17 cellular contexts compared by ENCODE assay signal in genomic region chr22:50084085-50084484, GRCh38. TPM values are rescaled to one million over a fixed set of nuclear protein-coding genes. Genes with fewer than 3 reads are reported as not detected.
DNase-seq lines count a peak whose midpoint lies in the region; ATAC-seq and TF ChIP-seq lines count a peak whose summit lies in the region.
"Had no signal": no experiment of that assay in that cellular context is flagged by ENCODE, and none has a peak within 500 bp of the region (broad histone marks: within the 10 kb centered on the region; RNA-seq: fewer than 3 reads in every experiment).

No MANE protein-coding gene starts in this region.

- intact Hi-C loops in natural killer cell (cut with micrococcal nuclease), result no loop called here
- intact Hi-C loops in posterior vena cava (cut with DNase I), result no loop called here

- peak overlapping the region; percentile 10 for H3K4me3 Mint-ChIP-seq in natural killer cell treated with Interleukin-12 subunit alpha and Interleukin-12 subunit beta and Interleukin-15 and Interleukin-18, amount 100 ng/mL, for 72 hours
- H3K4me3 Mint-ChIP-seq in natural killer cell, result no peak overlapping the region
- H3K4me3 Mint-ChIP-seq in endothelial cell (ENCODE audit: unreplicated experiment), result no peak overlapping the region

- H3K36me3 ChIP-seq in SK-N-MC (ENCODE audit: insufficient read depth, low read length), result no peaks in the 10 kb centered on the region
- no peaks in the 10 kb centered on the region for H3K36me3 ChIP-seq in tibial nerve

- peaks cover 0 to 9% (median 0%) of the 10 kb centered on the region in 4 donors for H3K4me1 ChIP-seq in tibial nerve
- H3K4me1 ChIP-seq: A549 had no signal

- DNase-seq in natural killer cell treated with Interleukin-12 subunit alpha and Interleukin-12 subunit beta and Interleukin-15 and Interleukin-18, amount 100 ng/mL, for 72 hours (ENCODE audit: low spot score), result peak; percentile 40
- DNase-seq in natural killer cell, result no peak
- no peak for DNase-seq in SK-N-MC (ENCODE audit: low read depth, low spot score)
- peak; percentile 10 for DNase-seq in iPS-NIHi7 (ENCODE audit: extremely low spot score)
- DNase-seq in posterior vena cava (ENCODE audit: low spot score), result no peak
- DNase-seq in tibial nerve (ENCODE audit: low spot score in 2 of 2), result no peak
- no peak for DNase-seq in endothelial cell (ENCODE audit: low spot score)
- DNase-seq in CD1c-positive myeloid dendritic cell (ENCODE audit: extremely low spot score), result no peak
- DNase-seq: GM23248, NCI-H1092 treated with DMSO at 0.1 percent for 48 hours, NCI-H187, NCI-H446, NCI-H748 treated with DMSO at 0.1 percent for 48 hours, SHP77 treated with DMSO at 0.1 percent for 48 hours had no signal

- TF ChIP-seq CTCF in natural killer cell (IDR thresholded peaks at IDR 0.05) (no peak), tibial nerve (IDR thresholded peaks at IDR 0.05) (no peak), endothelial cell (IDR thresholded peaks at IDR 0.05; ENCODE audit: unreplicated experiment) (no peak)

- H3K9me3 ChIP-seq in SK-N-MC (ENCODE audit: low read depth, low read length), result no peaks in the 10 kb centered on the region
- H3K9me3 ChIP-seq in tibial nerve, result no peaks in the 10 kb centered on the region
- H3K9me3 ChIP-seq: A549 had no signal

- no peak for TF ChIP-seq POLR2A in tibial nerve (IDR thresholded peaks at IDR 0.05)

- H3K4me3 ChIP-seq in SK-N-MC (no peak overlapping the region), tibial nerve (no peak overlapping the region)
- H3K4me3 ChIP-seq: A549, GM23248 had no signal

- no peaks in the 10 kb centered on the region for H3K27me3 Mint-ChIP-seq in natural killer cell treated with Interleukin-12 subunit alpha and Interleukin-12 subunit beta and Interleukin-15 and Interleukin-18, amount 100 ng/mL, for 72 hours
- H3K27me3 Mint-ChIP-seq in natural killer cell (ENCODE audit: low read depth in 2 of 2), result no peaks in the 10 kb centered on the region
- peaks cover 5% of the 10 kb centered on the region for H3K27me3 Mint-ChIP-seq in endothelial cell (ENCODE audit: unreplicated experiment)

- peaks cover 0 to 34% of the 10 kb centered on the region in 2 donors for H3K4me1 Mint-ChIP-seq in natural killer cell treated with Interleukin-12 subunit alpha and Interleukin-12 subunit beta and Interleukin-15 and Interleukin-18, amount 100 ng/mL, for 72 hours (ENCODE audit: low read depth in 2 of 2)
- peaks cover 18 to 35% of the 10 kb centered on the region in 2 donors for H3K4me1 Mint-ChIP-seq in natural killer cell
- peaks cover 5% of the 10 kb centered on the region for H3K4me1 Mint-ChIP-seq in endothelial cell (ENCODE audit: unreplicated experiment)

- peaks cover 8% of the 10 kb centered on the region for H3K9me3 Mint-ChIP-seq in natural killer cell treated with Interleukin-12 subunit alpha and Interleukin-12 subunit beta and Interleukin-15 and Interleukin-18, amount 100 ng/mL, for 72 hours
- H3K9me3 Mint-ChIP-seq in natural killer cell (peaks cover 0 to 3% of the 10 kb centered on the region in 2 donors), endothelial cell (ENCODE audit: unreplicated experiment) (peaks cover 6% of the 10 kb centered on the region)

- no peak for ATAC-seq in natural killer cell treated with Interleukin-12 subunit alpha and Interleukin-12 subunit beta and Interleukin-15 and Interleukin-18, amount 100 ng/mL, for 72 hours
- no peak for ATAC-seq in natural killer cell
- ATAC-seq: A549 had no signal

- peaks cover 0 to 52% of the 10 kb centered on the region in 2 donors for H3K27me3 ChIP-seq in tibial nerve

- WGBS in tibial nerve, 2 donors, result 68 to 71% methylated on average over 9 to 10 of the region's 10 CpGs

- H3K9ac ChIP-seq in SK-N-MC (ENCODE audit: insufficient read length), result peak overlapping the region; percentile 72
- H3K9ac ChIP-seq: GM23248, KMS-11 had no signal

- H3K27ac ChIP-seq in SK-N-MC, result no peak overlapping the region
- no peak overlapping the region for H3K27ac ChIP-seq in tibial nerve
- H3K27ac ChIP-seq: A549, GM23248, KMS-11 had no signal

- peaks cover 7% of the 10 kb centered on the region for H3K36me3 Mint-ChIP-seq in natural killer cell treated with Interleukin-12 subunit alpha and Interleukin-12 subunit beta and Interleukin-15 and Interleukin-18, amount 100 ng/mL, for 72 hours
- H3K36me3 Mint-ChIP-seq in natural killer cell (no peaks in the 10 kb centered on the region), endothelial cell (ENCODE audit: low read depth, unreplicated experiment) (no peaks in the 10 kb centered on the region)

- TF ChIP-seq EP300 in tibial nerve (IDR thresholded peaks at IDR 0.05), result no peak

- H3K27ac Mint-ChIP-seq in natural killer cell treated with Interleukin-12 subunit alpha and Interleukin-12 subunit beta and Interleukin-15 and Interleukin-18, amount 100 ng/mL, for 72 hours, result no peak overlapping the region
- H3K27ac Mint-ChIP-seq in natural killer cell, result no peak overlapping the region
- no peak overlapping the region for H3K27ac Mint-ChIP-seq in endothelial cell (ENCODE audit: unreplicated experiment)

RNA-seq across cellular contexts. Expression of gene MLC1, which starts 1.1 kb away (rescaled TPM):
- 10 to 100 TPM in 1 of 2 donors, 1 to 10 TPM in 1; 4.5 to 14.8 TPM for total RNA-seq in natural killer cell treated with Interleukin-12 subunit alpha and Interleukin-12 subunit beta and Interleukin-15 and Interleukin-18, amount 100 ng/mL, for 72 hours
- total RNA-seq in natural killer cell (10 to 100 TPM; 67.7 to 96.1 (median 73.7) TPM), posterior vena cava (under 1 TPM; 0.19 to 0.28 TPM), tibial nerve (not detected), endothelial cell (ENCODE audit: unreplicated experiment) (1.2 TPM)
- total RNA-seq: GM23248, MCF 10A had no signal

RNA-seq across cellular contexts. Expression of gene MOV10L1, which starts 5.7 kb away (rescaled TPM):
- total RNA-seq in natural killer cell treated with Interleukin-12 subunit alpha and Interleukin-12 subunit beta and Interleukin-15 and Interleukin-18, amount 100 ng/mL, for 72 hours, result not detected
- total RNA-seq in natural killer cell (1 to 10 TPM in 2 of 3 donors, not detected in 1; 1.0 to 1.7 TPM), posterior vena cava (under 1 TPM; 0.43 to 0.56 TPM), tibial nerve (1 to 10 TPM; 1.0 to 3.7 (median 2.6) TPM), endothelial cell (ENCODE audit: unreplicated experiment) (not detected)
- total RNA-seq: GM23248, MCF 10A had no signal

RNA-seq across cellular contexts. Expression of gene TTLL8, which starts 26.0 kb away (rescaled TPM):
- not detected for total RNA-seq in natural killer cell treated with Interleukin-12 subunit alpha and Interleukin-12 subunit beta and Interleukin-15 and Interleukin-18, amount 100 ng/mL, for 72 hours
- total RNA-seq in natural killer cell, result not detected
- total RNA-seq in posterior vena cava, result not detected
- total RNA-seq in tibial nerve, result not detected
- not detected for total RNA-seq in endothelial cell (ENCODE audit: unreplicated experiment)
- total RNA-seq: GM23248, MCF 10A had no signal

Comparison
In these comparisons a context has a peak if more than half of its experiments do, and no peak if none do; other contexts are left out.
1. DNase-seq: peak in natural killer cell treated with Interleukin-12 subunit alpha and Interleukin-12 subunit beta and Interleukin-15 and Interleukin-18, amount 100 ng/mL, for 72 hours (single experiment) and iPS-NIHi7 (single experiment); none in natural killer cell (single experiment), SK-N-MC (single experiment), posterior vena cava (single experiment), tibial nerve (0 of 2), endothelial cell (single experiment) and CD1c-positive myeloid dendritic cell (single experiment).
2. RNA of gene MLC1, which starts 1.1 kb away (total RNA-seq): 67.7 to 96.1 TPM in natural killer cell; 4.5 to 14.8 TPM in natural killer cell treated with Interleukin-12 subunit alpha and Interleukin-12 subunit beta and Interleukin-15 and Interleukin-18, amount 100 ng/mL, for 72 hours, 1.2 TPM in endothelial cell (single experiment), 0.19 to 0.28 TPM in posterior vena cava and not detected in tibial nerve; every median in the first group is over 4 times any median in the second.